1 cellular context compared by ENCODE assay signal in genomic region chr16:66440271-66440802, GRCh38.
TF ChIP-seq lines count a peak whose summit lies in the region.

No MANE protein-coding gene starts in this region.

TF ChIP-seq in HepG2, 621 proteins besides CTCF, POLR2A, EP300 and RAD21 (continued from another document):
- TF ChIP-seq KLF13 (CRISPR knock-in tag; IDR thresholded peaks at IDR 0.05) (no peak), PCBP2 (optimal IDR thresholded peaks at IDR 0.05; ENCODE audit: low read depth, low read length, poor library complexity, severe bottlenecking) (no peak), HNF1B (CRISPR knock-in tag; IDR thresholded peaks at IDR 0.05) (no peak), NCOA1 (CRISPR knock-in tag; IDR thresholded peaks at IDR 0.05) (no peak)
